In the genomic region with DNA sequence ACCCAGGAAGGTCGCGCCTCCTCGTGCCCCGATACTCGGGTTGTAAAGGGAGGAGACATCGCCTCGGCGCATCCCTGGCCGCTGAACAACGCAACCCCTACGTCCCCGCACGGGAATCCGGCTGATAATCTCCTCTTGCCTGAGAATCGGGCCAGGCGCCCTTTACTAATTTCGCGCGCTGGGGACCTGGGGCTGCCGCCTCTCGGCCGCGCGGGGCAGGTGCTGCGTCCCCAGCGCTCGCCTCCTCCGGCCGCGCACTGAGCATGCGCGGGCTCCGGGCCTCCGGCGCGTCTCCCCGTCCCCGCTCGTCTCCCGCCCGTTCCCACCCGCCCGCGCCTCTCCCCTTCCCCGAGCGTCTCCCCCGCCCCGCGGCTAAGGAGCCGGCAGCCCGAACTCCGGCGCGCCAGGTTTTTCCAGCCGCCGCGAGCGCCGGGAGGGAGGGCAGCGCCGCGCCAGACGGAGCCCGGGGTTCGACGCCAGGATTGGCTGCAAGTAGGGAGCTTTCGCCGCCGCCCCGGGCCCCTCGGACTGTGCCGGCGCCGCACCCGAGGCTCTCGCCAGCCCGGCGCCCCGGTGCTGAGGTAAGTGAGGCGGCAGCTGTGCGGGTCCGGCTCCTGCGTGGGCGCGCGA, we compare ENCODE assay signal across 1 cellular context.
TF ChIP-seq lines count a peak whose summit lies in the region.

Gene CNTN4, plus strand, starts transcription at position 469 of the 630 bp plus-strand sequence.

TF ChIP-seq in SK-N-SH treated with all-trans-retinoic acid at 6 μM for 48 hours, 23 proteins besides CTCF, POLR2A, EP300 and RAD21 (continued from another document):
- TF ChIP-seq BACH2 (CRISPR knock-in tag; IDR thresholded peaks at IDR 0.05; ENCODE audit: borderline replicate concordance), result no peak
- no peak for TF ChIP-seq PPARA (CRISPR knock-in tag; IDR thresholded peaks at IDR 0.05; ENCODE audit: borderline replicate concordance)
- no peak for TF ChIP-seq ESRRG (CRISPR knock-in tag; IDR thresholded peaks at IDR 0.05)
- no peak for TF ChIP-seq ARNTL (CRISPR knock-in tag; IDR thresholded peaks at IDR 0.05; ENCODE audit: borderline replicate concordance, low read depth)
